In genomic region chr4:41160856-41161255, GRCh38 we compare ENCODE assay signal across 19 cellular contexts. TPM values are rescaled to one million over a fixed set of nuclear protein-coding genes. Genes with fewer than 3 reads are reported as not detected.
DNase-seq lines count a peak whose midpoint lies in the region; ATAC-seq, FAIRE-seq and TF ChIP-seq lines count a peak whose summit lies in the region.
"Had no signal": no experiment of that assay in that cellular context is flagged by ENCODE, and none has a peak within 500 bp of the region (broad histone marks: within the 10 kb centered on the region; RNA-seq: fewer than 3 reads in every experiment).

No MANE protein-coding gene starts in this region.

- no TSS peak for BruUV-seq in Caco-2 (replicated peaks; lab: Mats Ljungman, UMichigan)

- no peaks in the 10 kb centered on the region for H3K27me3 ChIP-seq in Caco-2 (replicated peaks; ENCODE audit: control insufficient read depth, insufficient read depth, low read length)
- H3K27me3 ChIP-seq in MG63: no peaks in the 10 kb centered on the region

- H3K9me3 ChIP-seq in Caco-2: no peaks in the 10 kb centered on the region
- no peaks in the 10 kb centered on the region for H3K9me3 ChIP-seq in MG63
- H3K9me3 ChIP-seq: thoracic aorta had no signal

- H3K27ac Mint-ChIP-seq in Caco-2 (ENCODE audit: unreplicated experiment) (peak overlapping the region; percentile 70), mesothelial cell of epicardium (peak overlapping the region; percentile 18)
- H3K27ac Mint-ChIP-seq: activated naive CD8-positive, alpha-beta T cell treated with anti-CD3 and anti-CD28 coated beads, Interleukin-2, amount 50 U/mL, for 24 hours; natural killer cell had no signal

- intact Hi-C loops in Caco-2 (cut with micrococcal nuclease; ENCODE audit: unreplicated experiment): loop anchor here (2.0 kb wide), 1 partner anchor 14 kb away; no protein-coding TSS in a partner anchor

- TF ChIP-seq CTCF in Caco-2 (IDR thresholded peaks at IDR 0.05; ENCODE audit: insufficient read depth in 1 of 2, low read depth in 1 of 2, low read length in 1 of 2, severe bottlenecking in 1 of 2, unreplicated experiment in 1 of 2) (no peak), mesothelial cell of epicardium (IDR thresholded peaks at IDR 0.05; ENCODE audit: unreplicated experiment) (no peak)

- ATAC-seq in HG03565 (IDR thresholded peaks at IDR 0.05; ENCODE audit: unreplicated experiment): no peak
- ATAC-seq: activated naive CD8-positive, alpha-beta T cell treated with anti-CD3 and anti-CD28 coated beads, Interleukin-2, amount 50 U/mL, for 24 hours; left ventricle myocardium superior; natural killer cell had no signal

- no peak overlapping the region for H3K4me3 Mint-ChIP-seq in Caco-2 (ENCODE audit: unreplicated experiment)
- H3K4me3 Mint-ChIP-seq in mesothelial cell of epicardium: no peak overlapping the region
- H3K4me3 Mint-ChIP-seq: activated naive CD8-positive, alpha-beta T cell treated with anti-CD3 and anti-CD28 coated beads, Interleukin-2, amount 50 U/mL, for 24 hours; natural killer cell had no signal

- CTCF ChIA-PET in Caco-2 (lab: Charles Lee): interaction anchor here (0.6 to 1.0 kb wide), 3 partner anchors 27 to 236 kb away, joined by 3 to 5 read pairs (median 3); no protein-coding TSS in a partner anchor

- H3K4me1 Mint-ChIP-seq in Caco-2 (ENCODE audit: low read depth, unreplicated experiment) (peaks cover 62% of the 10 kb centered on the region), mesothelial cell of epicardium (peaks cover 30% of the 10 kb centered on the region)
- H3K4me1 Mint-ChIP-seq: activated naive CD8-positive, alpha-beta T cell treated with anti-CD3 and anti-CD28 coated beads, Interleukin-2, amount 50 U/mL, for 24 hours; natural killer cell had no signal

- peaks cover 79% of the 10 kb centered on the region for H3K4me1 ChIP-seq in Caco-2

- POLR2A ChIA-PET in Caco-2 (lab: Charles Lee): no interaction called here

- peaks cover 10% of the 10 kb centered on the region for H3K9me3 Mint-ChIP-seq in Caco-2 (ENCODE audit: unreplicated experiment)
- peaks cover 9% of the 10 kb centered on the region for H3K9me3 Mint-ChIP-seq in mesothelial cell of epicardium
- H3K9me3 Mint-ChIP-seq: activated naive CD8-positive, alpha-beta T cell treated with anti-CD3 and anti-CD28 coated beads, Interleukin-2, amount 50 U/mL, for 24 hours had no signal

- H3K36me3 Mint-ChIP-seq in Caco-2 (ENCODE audit: insufficient read depth, unreplicated experiment) (peaks cover 40% of the 10 kb centered on the region), mesothelial cell of epicardium (peaks cover 5% of the 10 kb centered on the region)
- H3K36me3 Mint-ChIP-seq: natural killer cell had no signal

- FAIRE-seq in GM19239 (lab: Jason Lieb, UNC): no peak

- H3K36me3 ChIP-seq in Caco-2 (ENCODE audit: control insufficient read depth, insufficient read depth, low read length) (peaks cover 1% of the 10 kb centered on the region), MG63 (no peaks in the 10 kb centered on the region)
- H3K36me3 ChIP-seq: thoracic aorta had no signal

- H3K27me3 Mint-ChIP-seq in Caco-2 (ENCODE audit: insufficient read depth, unreplicated experiment) (no peaks in the 10 kb centered on the region), mesothelial cell of epicardium (ENCODE audit: low read depth) (no peaks in the 10 kb centered on the region)

- DNase-seq in Caco-2: no peak
- DNase-seq in NCI-H82 (lab: John Stamatoyannopoulos, UW): peak; percentile 66
- peak; percentile 34 for DNase-seq in dedifferentiated amniotic fluid mesenchymal stem cell (ENCODE audit: extremely low spot score)
- no peak for DNase-seq in mesothelial cell of epicardium (ENCODE audit: low spot score in 2 of 2, unreplicated experiment in 2 of 2)
- DNase-seq in LoVo (ENCODE audit: low spot score): no peak
- no peak for DNase-seq in MG63
- DNase-seq in GM19239 (ENCODE audit: insufficient read length, low spot score): no peak
- DNase-seq: activated naive CD8-positive, alpha-beta T cell treated with anti-CD3 and anti-CD28 coated beads, Interleukin-2, amount 50 U/mL, for 24 hours; activated T-cell treated with anti-CD3 and anti-CD28 coated beads, Interleukin-2, amount 50 U/mL, for 48 hours; DMS 273 treated with DMSO at 0.1 percent for 48 hours; erythroblast; left ventricle myocardium superior; natural killer cell; NCI-H1048; retina; SIG-M5; stimulated activated CD4-positive, alpha-beta T cell treated with anti-CD3 and anti-CD28 coated beads, Interleukin-2, amount 100 ng/mL, for 24 hours had no signal

- H3K4me3 ChIP-seq in Caco-2 (ENCODE audit: low read depth, low read length) (no peak overlapping the region), MG63 (no peak overlapping the region)
- H3K4me3 ChIP-seq: thoracic aorta had no signal

RNA-seq across cellular contexts. Expression of gene APBB2, which starts 53.5 kb away (rescaled TPM):
- total RNA-seq in Caco-2 (2022) (80.7 and 88.6 TPM in 2 replicates), mesothelial cell of epicardium (56.6 to 63.5 TPM (median 63.2 TPM) in 3 replicates)
- 28.1 and 36.1 TPM in 2 replicates for total RNA-seq in MG63 (2014; rRNA removed; shearing (Covaris generic); ENCODE audit: low replicate concordance)

Comparison
In these comparisons a context has a peak if more than half of its experiments do, and no peak if none do; other contexts are left out.
1. DNase-seq: peak in NCI-H82 (single experiment) and dedifferentiated amniotic fluid mesenchymal stem cell (single experiment); none in Caco-2 (0 of 2), mesothelial cell of epicardium (0 of 2), LoVo (single experiment), MG63 (single experiment) and GM19239 (single experiment).